35 cellular contexts compared by ENCODE assay signal in the genomic region with DNA sequence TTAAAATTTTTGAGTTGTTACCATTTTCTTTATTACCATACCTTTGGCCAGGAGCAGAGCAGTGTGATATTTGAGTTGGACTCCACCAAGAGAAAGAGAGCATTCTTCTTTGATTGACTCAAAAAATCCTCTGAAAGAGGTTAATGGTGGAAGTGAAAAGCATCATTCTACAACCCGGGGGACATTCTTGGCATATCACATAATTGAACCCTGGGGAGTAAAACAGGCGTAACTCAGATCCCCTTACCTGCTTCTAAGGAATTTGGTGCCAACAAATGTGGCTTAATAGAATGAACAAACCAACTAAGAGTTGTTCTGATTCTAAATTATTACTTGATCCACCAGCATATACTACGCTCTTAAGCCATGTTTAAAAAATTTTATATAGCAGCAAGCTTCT.
A peak's percentile ranks its signal among the peaks of the same experiment; 100 is the strongest.
DNase-seq lines count a peak whose midpoint lies in the region; ATAC-seq, FAIRE-seq and TF ChIP-seq lines count a peak whose summit lies in the region.
"Had no signal": no experiment of that assay in that cellular context is flagged by ENCODE, and none has a peak within 500 bp of the region (broad histone marks: within the 10 kb centered on the region; RNA-seq: fewer than 3 reads in every experiment).

No MANE protein-coding gene starts in this region.

- H3K4me3 ChIP-seq in GM23338: no peak overlapping the region
- no peak overlapping the region for H3K4me3 ChIP-seq in mesendoderm (ENCODE audit: low read length)
- H3K4me3 ChIP-seq in small intestine (ENCODE audit: low read depth in 1 of 2, low read length in 2 of 2): no peak overlapping the region
- H3K4me3 ChIP-seq: A549; BLaER1; BLaER1 treated with 17β-estradiol and CSF1 and Interleukin-3, amounts not matched to agents 10 nM and 100 nM had no signal

- H3K79me2 ChIP-seq in GM23338 (replicated peaks; ENCODE audit: insufficient read depth) (no peaks in the 10 kb centered on the region), mesendoderm (ENCODE audit: control insufficient read depth, insufficient read depth, low read length) (no peaks in the 10 kb centered on the region)

- ATAC-seq in GM23338 (no peak), foreskin keratinocyte (no peak)
- ATAC-seq: A549; CD8-positive, alpha-beta T cell had no signal

- no peak overlapping the region for H3K27ac Mint-ChIP-seq in GM23338
- H3K27ac Mint-ChIP-seq: B cell; CD14-positive monocyte; CD4-positive, alpha-beta memory T cell; CD4-positive, alpha-beta T cell; CD4-positive, CD25-positive, alpha-beta regulatory T cell; CD8-positive, alpha-beta memory T cell; CD8-positive, alpha-beta T cell had no signal

- H3K56ac ChIP-seq in mesendoderm (ENCODE audit: low read length): no peak overlapping the region

- H3F3A ChIP-seq in GM23338 (replicated peaks; ENCODE audit: low read depth): no peaks in the 10 kb centered on the region

- TF ChIP-seq CTCF in GM23338 (conservative IDR thresholded peaks at IDR 0.05; ENCODE audit: low read depth in 2 of 2) (no peak), foreskin keratinocyte (conservative IDR thresholded peaks at IDR 0.05) (no peak)

- no peak overlapping the region for H3K4ac ChIP-seq in mesendoderm (ENCODE audit: low read depth, low read length)

- peak; percentile 2 for DNase-seq in GM23338 (ENCODE audit: low spot score)
- peak; percentile 64 for DNase-seq in mesendoderm
- DNase-seq in stimulated activated CD4-positive, alpha-beta T cell treated with anti-CD3 and anti-CD28 coated beads, Interleukin-1b, Interleukin-23, amount 100 ng/mL, for 48 hours: no peak
- DNase-seq in foreskin keratinocyte: no peak
- no peak for DNase-seq in small intestine
- DNase-seq: 8988T; ACHN; AML-193; BE2C; C1 segment of cervical spinal cord; Caco-2; Calu3; CD4-positive, alpha-beta memory T cell; CD4-positive, alpha-beta T cell; CD4-positive, CD25-positive, alpha-beta regulatory T cell; CD8-positive, alpha-beta memory T cell; CD8-positive, alpha-beta T cell; COR-L47; DMS 273 treated with DMSO at 0.1 percent for 48 hours; DMS153; DMS53; DMS79; DMS79 treated with DMSO at 0.1 percent for 48 hours; DND-41; EL had no signal

- no peaks in the 10 kb centered on the region for H3K79me1 ChIP-seq in mesendoderm (ENCODE audit: low read length)

- TF ChIP-seq EP300 in Ishikawa (IDR thresholded peaks at IDR 0.05; ENCODE audit: borderline replicate concordance): peak; percentile 49; the same call in 1 of the 2 replicates

- H3K9ac ChIP-seq in mesendoderm (ENCODE audit: low read length): no peak overlapping the region
- H3K9ac ChIP-seq: BLaER1; BLaER1 treated with 17β-estradiol and CSF1 and Interleukin-3, amounts not matched to agents 10 nM and 100 nM had no signal

- no peak overlapping the region for H2AFZ ChIP-seq in GM23338

- no peak overlapping the region for H3K4me3 Mint-ChIP-seq in GM23338
- H3K4me3 Mint-ChIP-seq: B cell; CD14-positive monocyte; CD4-positive, alpha-beta memory T cell; CD4-positive, alpha-beta T cell; CD4-positive, CD25-positive, alpha-beta regulatory T cell; CD8-positive, alpha-beta memory T cell; CD8-positive, alpha-beta T cell had no signal

- H2BK120ac ChIP-seq in mesendoderm (ENCODE audit: low read depth, low read length): no peak overlapping the region

- peaks cover 1% of the 10 kb centered on the region for H3K27me3 Mint-ChIP-seq in GM23338 (ENCODE audit: insufficient read depth, low read depth, poor library complexity)
- H3K27me3 Mint-ChIP-seq: B cell; CD4-positive, alpha-beta memory T cell; CD4-positive, alpha-beta T cell; CD4-positive, CD25-positive, alpha-beta regulatory T cell had no signal

- H2BK5ac ChIP-seq in mesendoderm (ENCODE audit: low read length): no peak overlapping the region

- H2AK5ac ChIP-seq in mesendoderm (ENCODE audit: low read length): no peak overlapping the region

- no peaks in the 10 kb centered on the region for H3K9me3 Mint-ChIP-seq in GM23338

- H2BK15ac ChIP-seq in mesendoderm (replicated peaks; ENCODE audit: low read depth): no peak overlapping the region

- H3K23ac ChIP-seq in mesendoderm (ENCODE audit: low read length): no peak overlapping the region

- no peak for FAIRE-seq in small intestine (lab: Jason Lieb, UNC)
- FAIRE-seq: A204.1, A549, D721Med had no signal

- H3K4me1 ChIP-seq in GM23338 (ENCODE audit: insufficient read depth) (no peaks in the 10 kb centered on the region), mesendoderm (ENCODE audit: control insufficient read depth, low read depth, low read length) (peaks cover 3% of the 10 kb centered on the region), foreskin keratinocyte (no peaks in the 10 kb centered on the region), small intestine (ENCODE audit: control insufficient read depth in 2 of 2, insufficient read depth in 1 of 2, low read depth in 1 of 2, low read length in 1 of 2) (no peaks in the 10 kb centered on the region)
- H3K4me1 ChIP-seq: A549; BE2C; BLaER1; BLaER1 treated with 17β-estradiol and CSF1 and Interleukin-3, amounts not matched to agents 10 nM and 100 nM; Caco-2 had no signal

- H3K27me3 ChIP-seq in GM23338 (ENCODE audit: insufficient read depth) (no peaks in the 10 kb centered on the region), mesendoderm (ENCODE audit: insufficient read depth, low read length, poor library complexity) (no peaks in the 10 kb centered on the region), foreskin keratinocyte (no peaks in the 10 kb centered on the region), small intestine (ENCODE audit: control insufficient read depth in 2 of 2, insufficient read depth in 2 of 2, low read length in 2 of 2) (no peaks in the 10 kb centered on the region)
- H3K27me3 ChIP-seq: BE2C; BLaER1; BLaER1 treated with 17β-estradiol and CSF1 and Interleukin-3, amounts not matched to agents 10 nM and 100 nM had no signal

- no peaks in the 10 kb centered on the region for H3K36me3 ChIP-seq in GM23338 (ENCODE audit: insufficient read depth)
- H3K36me3 ChIP-seq in mesendoderm (ENCODE audit: control insufficient read depth, insufficient read depth, low read length): no peaks in the 10 kb centered on the region
- no peaks in the 10 kb centered on the region for H3K36me3 ChIP-seq in small intestine (ENCODE audit: control insufficient read depth in 2 of 2, insufficient read depth in 2 of 2, low read length in 2 of 2)
- H3K36me3 ChIP-seq: BE2C; BLaER1; BLaER1 treated with 17β-estradiol and CSF1 and Interleukin-3, amounts not matched to agents 10 nM and 100 nM had no signal

- H3K9me3 ChIP-seq in small intestine (ENCODE audit: control insufficient read depth, low read depth): no peaks in the 10 kb centered on the region
- H3K9me3 ChIP-seq: A549; BE2C; BLaER1; BLaER1 treated with 17β-estradiol and CSF1 and Interleukin-3, amounts not matched to agents 10 nM and 100 nM; Caco-2 had no signal

- no peak overlapping the region for H3K18ac ChIP-seq in mesendoderm (ENCODE audit: low read length)

- no peaks in the 10 kb centered on the region for H3K36me3 Mint-ChIP-seq in GM23338 (ENCODE audit: low read depth)
- H3K36me3 Mint-ChIP-seq: CD14-positive monocyte; CD4-positive, alpha-beta memory T cell; CD4-positive, CD25-positive, alpha-beta regulatory T cell; CD8-positive, alpha-beta memory T cell; CD8-positive, alpha-beta T cell had no signal

- H3K27ac ChIP-seq in GM23338 (ENCODE audit: low read depth) (no peak overlapping the region), mesendoderm (ENCODE audit: low read depth, low read length) (no peak overlapping the region), foreskin keratinocyte (no peak overlapping the region), small intestine (ENCODE audit: low read depth in 1 of 2, low read length in 1 of 2) (no peak overlapping the region)
- H3K27ac ChIP-seq: 22Rv1; A549; BLaER1; BLaER1 treated with 17β-estradiol and CSF1 and Interleukin-3, amounts not matched to agents 10 nM and 100 nM; C4-2B had no signal

- H3K9me2 ChIP-seq in GM23338 (ENCODE audit: insufficient read depth): 0 out of 2 replicates have a peak, but pooled peaks cover 3% of the 10 kb centered on the region

- WGBS in mesendoderm (ENCODE audit: extremely low coverage, insufficient coverage, low lambda C conversion rate): no CpG with 5 or more reads among the region's 3 CpGs
- WGBS in small intestine, 3 donors: 76 to 82% (median 78%) methylated on average over 3 of the region's 3 CpGs

- H3K4me2 ChIP-seq in GM23338: no peak overlapping the region
- no peak overlapping the region for H3K4me2 ChIP-seq in mesendoderm (ENCODE audit: low read length)
- H3K4me2 ChIP-seq: A549; BLaER1; BLaER1 treated with 17β-estradiol and CSF1 and Interleukin-3, amounts not matched to agents 10 nM and 100 nM had no signal

- no peak for TF ChIP-seq RAD21 in Ishikawa (IDR thresholded peaks at IDR 0.05; ENCODE audit: low read depth)

- H3K4me1 Mint-ChIP-seq in GM23338: peaks cover 4% of the 10 kb centered on the region; the same call in 2 of the 3 replicates
- H3K4me1 Mint-ChIP-seq: B cell; CD14-positive monocyte; CD4-positive, alpha-beta memory T cell; CD4-positive, CD25-positive, alpha-beta regulatory T cell; CD8-positive, alpha-beta memory T cell had no signal

- no peak overlapping the region for H4K5ac ChIP-seq in mesendoderm (ENCODE audit: low read length)

- H4K8ac ChIP-seq in mesendoderm (ENCODE audit: low read depth, low read length): no peak overlapping the region

- H4K20me1 ChIP-seq in GM23338 (replicated peaks; ENCODE audit: insufficient read depth): no peaks in the 10 kb centered on the region
- H4K20me1 ChIP-seq: BLaER1; BLaER1 treated with 17β-estradiol and CSF1 and Interleukin-3, amounts not matched to agents 10 nM and 100 nM had no signal

TF ChIP-seq in Ishikawa, 13 proteins besides CTCF, POLR2A, EP300 and RAD21 (continues in another document):
- TF ChIP-seq TCF12 (IDR thresholded peaks at IDR 0.05; ENCODE audit: low read depth) (no peak), YY1 (IDR thresholded peaks at IDR 0.05; ENCODE audit: low read depth) (no peak), TEAD4 (IDR thresholded peaks at IDR 0.05) (peak; percentile 51), NFIC (IDR thresholded peaks at IDR 0.05) (peak; percentile 37), TAF1 (IDR thresholded peaks at IDR 0.05; ENCODE audit: low read depth) (no peak)

Comparison
In these comparisons a context has a peak if more than half of its experiments do, and no peak if none do; other contexts are left out.
1. DNase-seq: peak in GM23338 (single experiment) and mesendoderm (single experiment); none in stimulated activated CD4-positive, alpha-beta T cell treated with anti-CD3 and anti-CD28 coated beads, Interleukin-1b, Interleukin-23, amount 100 ng/mL, for 48 hours (single experiment), foreskin keratinocyte (0 of 2) and small intestine (single experiment).